ENCODE assay signal across 26 cellular contexts in the genomic region with DNA sequence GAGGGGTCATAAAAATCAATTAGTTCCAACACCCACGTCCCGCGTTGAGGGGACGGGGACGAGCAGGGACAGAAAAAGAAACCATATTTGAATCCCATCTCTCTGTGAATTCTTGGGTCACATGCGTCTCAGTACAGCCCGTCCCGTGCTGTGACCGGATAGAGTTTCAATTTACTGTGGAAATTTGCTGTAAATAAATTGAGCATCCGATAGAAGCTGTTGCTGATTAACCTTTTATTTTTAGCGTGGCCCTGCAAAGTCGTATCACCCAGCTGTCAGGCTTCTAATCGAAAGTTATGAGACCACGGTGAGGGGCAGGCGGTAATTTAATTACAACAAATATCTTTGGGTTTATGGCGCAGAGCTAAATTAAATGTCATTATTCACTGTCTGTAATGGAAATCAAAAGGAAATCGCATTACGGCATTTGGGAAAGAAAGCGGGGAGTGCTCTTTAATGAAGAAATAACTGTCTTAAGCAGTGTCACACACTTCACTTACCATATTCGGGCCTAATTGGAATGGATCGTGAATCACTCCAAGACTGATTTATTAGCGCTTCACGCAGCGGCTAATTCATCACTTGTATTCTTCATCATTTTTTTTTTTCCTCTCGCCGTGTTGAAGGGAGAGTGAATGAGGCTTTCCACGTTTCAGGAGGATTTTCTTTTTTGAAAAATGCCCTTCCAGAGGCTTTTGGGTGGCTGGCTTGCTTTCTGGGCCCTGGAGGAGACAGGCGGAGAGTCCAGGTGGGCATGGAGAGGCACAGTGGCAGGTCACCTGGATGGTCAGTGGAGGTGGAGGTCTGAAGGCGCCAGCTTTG. TPM values are rescaled to one million over a fixed set of nuclear protein-coding genes. Genes with fewer than 3 reads are reported as not detected.
DNase-seq lines count a peak whose midpoint lies in the region; ATAC-seq and TF ChIP-seq lines count a peak whose summit lies in the region.
"Had no signal": no experiment of that assay in that cellular context is flagged by ENCODE, and none has a peak within 500 bp of the region (broad histone marks: within the 10 kb centered on the region; RNA-seq: fewer than 3 reads in every experiment).

No MANE protein-coding gene starts in this region.

- no peak overlapping the region for H3K27ac Mint-ChIP-seq in activated naive CD8-positive, alpha-beta T cell treated with anti-CD3 and anti-CD28 coated beads, Interleukin-2, amount 50 U/mL, for 24 hours
- H3K27ac Mint-ChIP-seq: activated B cell treated with CpG ODN at 0.5 μM for 24 hours; activated CD4-positive, alpha-beta memory T cell treated with anti-CD3 and anti-CD28 coated beads for 36 hours; activated naive CD4-positive, alpha-beta T cell treated with anti-CD3 and anti-CD28 coated beads for 36 hours; activated T-cell treated with anti-CD3 and anti-CD28 coated beads, Interleukin-2, amount 50 U/mL, for 24 hours had no signal

- H3K36me3 Mint-ChIP-seq in activated naive CD8-positive, alpha-beta T cell treated with anti-CD3 and anti-CD28 coated beads, Interleukin-2, amount 50 U/mL, for 24 hours (ENCODE audit: low read depth): no peaks in the 10 kb centered on the region
- H3K36me3 Mint-ChIP-seq: activated CD4-positive, alpha-beta memory T cell treated with anti-CD3 and anti-CD28 coated beads for 36 hours had no signal

- ATAC-seq in right cardiac atrium (no peak), heart left ventricle (no peak), upper lobe of right lung (no peak), GM18870 (IDR thresholded peaks at IDR 0.05; ENCODE audit: unreplicated experiment) (no peak)
- no peak for ATAC-seq in activated naive CD8-positive, alpha-beta T cell treated with anti-CD3 and anti-CD28 coated beads, Interleukin-2, amount 50 U/mL, for 24 hours
- ATAC-seq: HCT116, pancreas, right lobe of liver had no signal

- H3K4me1 ChIP-seq in right cardiac atrium (ENCODE audit: control insufficient read depth, insufficient read depth, low read length): no peaks in the 10 kb centered on the region
- H3K4me1 ChIP-seq in heart left ventricle: peaks cover 0 to 7% (median 0%) of the 10 kb centered on the region in 12 donors
- no peaks in the 10 kb centered on the region for H3K4me1 ChIP-seq in upper lobe of right lung
- H3K4me1 ChIP-seq: pancreas, right lobe of liver had no signal

- TF ChIP-seq CTCF in heart left ventricle (IDR thresholded peaks at IDR 0.05): no peak
- no peak for TF ChIP-seq CTCF in upper lobe of right lung (IDR thresholded peaks at IDR 0.05)
- TF ChIP-seq CTCF in GM10266 (IDR thresholded peaks at IDR 0.05; ENCODE audit: control insufficient read depth, insufficient read depth, low read depth, missing control alignments): no peak

- H3K27ac ChIP-seq in right cardiac atrium (ENCODE audit: low read length) (no peak overlapping the region), heart left ventricle (no peak overlapping the region), upper lobe of right lung (no peak overlapping the region)
- H3K27ac ChIP-seq: esophagus squamous epithelium, pancreas, right lobe of liver had no signal

- H3K9me3 ChIP-seq in right cardiac atrium (ENCODE audit: control insufficient read depth, low read length): no peaks in the 10 kb centered on the region
- no peaks in the 10 kb centered on the region for H3K9me3 ChIP-seq in heart left ventricle
- H3K9me3 ChIP-seq in upper lobe of right lung: no peaks in the 10 kb centered on the region
- H3K9me3 ChIP-seq: esophagus squamous epithelium, MG63, pancreas, right lobe of liver had no signal

- 4% methylated on average over 29 of the region's 29 CpGs for WGBS in right cardiac atrium
- WGBS in heart left ventricle, 4 donors: 2 to 3% (median 3%) methylated on average over 29 of the region's 29 CpGs

- peaks cover 2% of the 10 kb centered on the region for H3K27me3 ChIP-seq in right cardiac atrium (ENCODE audit: control insufficient read depth, insufficient read depth)
- H3K27me3 ChIP-seq in heart left ventricle: peaks cover 30 to 92% (median 73%) of the 10 kb centered on the region in 9 donors
- H3K27me3 ChIP-seq in upper lobe of right lung: peaks cover 75% of the 10 kb centered on the region

- no peak for TF ChIP-seq POLR2A in heart left ventricle (IDR thresholded peaks at IDR 0.05)

- DNase-seq in right cardiac atrium: no peak
- DNase-seq in heart left ventricle: no peak
- DNase-seq in activated naive CD8-positive, alpha-beta T cell treated with anti-CD3 and anti-CD28 coated beads, Interleukin-2, amount 50 U/mL, for 24 hours: no peak
- DNase-seq in mucosa of gallbladder (ENCODE audit: low spot score): peak; percentile 1
- peak; percentile 45 for DNase-seq in upper lobe of right lung
- DNase-seq in NCI-H146 treated with DMSO at 0.1 percent for 48 hours (lab: John Stamatoyannopoulos, UW; ENCODE audit: unreplicated experiment): no peak
- DNase-seq in GM10266 (ENCODE audit: extremely low spot score): no peak
- DNase-seq: activated B cell treated with CpG ODN at 0.5 μM for 24 hours; activated CD4-positive, alpha-beta memory T cell treated with anti-CD3 and anti-CD28 coated beads for 36 hours; activated naive CD4-positive, alpha-beta T cell treated with anti-CD3 and anti-CD28 coated beads for 36 hours; activated T-cell treated with anti-CD3 and anti-CD28 coated beads, Interleukin-2, amount 50 U/mL, for 24 hours; cerebellar nuclear complex; effector memory CD4-positive, alpha-beta T cell; esophagus squamous epithelium; MG63; NCI-H1436 treated with DMSO at 0.1 percent for 48 hours; NCI-H2171; NCI-H524 treated with DMSO at 0.1 percent for 48 hours had no signal

- H3K36me3 ChIP-seq in heart left ventricle (no peaks in the 10 kb centered on the region), upper lobe of right lung (no peaks in the 10 kb centered on the region)
- H3K36me3 ChIP-seq: esophagus squamous epithelium, MG63, pancreas, right lobe of liver had no signal

- peaks cover 68% of the 10 kb centered on the region for H3K27me3 Mint-ChIP-seq in activated naive CD8-positive, alpha-beta T cell treated with anti-CD3 and anti-CD28 coated beads, Interleukin-2, amount 50 U/mL, for 24 hours

- intact Hi-C loops in right cardiac atrium (cut with DNase I) (no loop called here), heart left ventricle (cut with DNase I) (no loop called here), upper lobe of right lung (cut with DNase I) (no loop called here)

- peak overlapping the region; percentile 47 for H3K4me3 Mint-ChIP-seq in activated naive CD8-positive, alpha-beta T cell treated with anti-CD3 and anti-CD28 coated beads, Interleukin-2, amount 50 U/mL, for 24 hours
- H3K4me3 Mint-ChIP-seq: activated B cell treated with CpG ODN at 0.5 μM for 24 hours; activated CD4-positive, alpha-beta memory T cell treated with anti-CD3 and anti-CD28 coated beads for 36 hours; activated naive CD4-positive, alpha-beta T cell treated with anti-CD3 and anti-CD28 coated beads for 36 hours; activated T-cell treated with anti-CD3 and anti-CD28 coated beads, Interleukin-2, amount 50 U/mL, for 24 hours; T-helper 2 cell treated with Interferon-gamma antibody and Interleukin-4, amounts not matched to agents 5 μg/mL and 100 μg/mL, for 36 hours had no signal

- peak overlapping the region; percentile 21 for H3K4me3 ChIP-seq in right cardiac atrium (ENCODE audit: low read length)
- H3K4me3 ChIP-seq in heart left ventricle: peak overlapping the region in 6 of 12 donors; percentile 0 to 33 (median 12)
- H3K4me3 ChIP-seq in upper lobe of right lung: no peak overlapping the region
- H3K4me3 ChIP-seq: MG63, pancreas, right lobe of liver had no signal

- peaks cover 9% of the 10 kb centered on the region for H3K4me1 Mint-ChIP-seq in activated naive CD8-positive, alpha-beta T cell treated with anti-CD3 and anti-CD28 coated beads, Interleukin-2, amount 50 U/mL, for 24 hours

- H3K9me3 Mint-ChIP-seq in activated naive CD8-positive, alpha-beta T cell treated with anti-CD3 and anti-CD28 coated beads, Interleukin-2, amount 50 U/mL, for 24 hours: no peaks in the 10 kb centered on the region
- H3K9me3 Mint-ChIP-seq: activated B cell treated with CpG ODN at 0.5 μM for 24 hours; activated CD4-positive, alpha-beta memory T cell treated with anti-CD3 and anti-CD28 coated beads for 36 hours; activated naive CD4-positive, alpha-beta T cell treated with anti-CD3 and anti-CD28 coated beads for 36 hours; activated T-cell treated with anti-CD3 and anti-CD28 coated beads, Interleukin-2, amount 50 U/mL, for 24 hours; T-helper 2 cell treated with Interferon-gamma antibody and Interleukin-4, amounts not matched to agents 5 μg/mL and 100 μg/mL, for 36 hours had no signal

RNA-seq across cellular contexts. Expression of gene SHOX, which starts 7.3 kb away (rescaled TPM):
- not detected for total RNA-seq in right cardiac atrium
- not detected for polyA plus RNA-seq in right cardiac atrium
- total RNA-seq in heart left ventricle: not detected
- not detected for polyA plus RNA-seq in heart left ventricle
- not detected for total RNA-seq in mucosa of gallbladder
- not detected for total RNA-seq in upper lobe of right lung
- total RNA-seq: activated B cell treated with CpG ODN at 0.5 μM for 24 hours; activated CD4-positive, alpha-beta memory T cell treated with anti-CD3 and anti-CD28 coated beads for 36 hours; activated naive CD4-positive, alpha-beta T cell treated with anti-CD3 and anti-CD28 coated beads for 36 hours; kidney epithelial cell; lung microvascular endothelial cell; myocyte; pancreas; right lobe of liver had no signal
- polyA plus RNA-seq: pancreas had no signal

Comparison
In these comparisons a context has a peak if more than half of its experiments do, and no peak if none do; other contexts are left out.
1. DNase-seq: peak in mucosa of gallbladder (single experiment) and upper lobe of right lung (single experiment); none in right cardiac atrium (0 of 3), heart left ventricle (0 of 5), activated naive CD8-positive, alpha-beta T cell treated with anti-CD3 and anti-CD28 coated beads, Interleukin-2, amount 50 U/mL, for 24 hours (single experiment), NCI-H146 treated with DMSO at 0.1 percent for 48 hours (single experiment) and GM10266 (single experiment).